17 cellular contexts compared by ENCODE assay signal in genomic region chr3:62872318-62872717, GRCh38. TPM values are rescaled to one million over a fixed set of nuclear protein-coding genes. Genes with fewer than 3 reads are reported as not detected.
DNase-seq lines count a peak whose midpoint lies in the region; ATAC-seq and TF ChIP-seq lines count a peak whose summit lies in the region.
"Had no signal": no experiment of that assay in that cellular context is flagged by ENCODE, and none has a peak within 500 bp of the region (broad histone marks: within the 10 kb centered on the region; RNA-seq: fewer than 3 reads in every experiment).

No MANE protein-coding gene starts in this region.

- H3K27me3 ChIP-seq in cardiac muscle cell (no peaks in the 10 kb centered on the region), dorsolateral prefrontal cortex (peaks cover 0 to 15% (median 0%) of the 10 kb centered on the region in 45 donors), right cardiac atrium (ENCODE audit: control insufficient read depth, insufficient read depth) (no peaks in the 10 kb centered on the region), smooth muscle cell (ENCODE audit: low read depth) (peaks cover 28% of the 10 kb centered on the region), prostate gland (replicated peaks; ENCODE audit: insufficient read depth) (peaks cover 3% of the 10 kb centered on the region)
- H3K27me3 ChIP-seq: BLaER1 had no signal

- 23% methylated on average over 1 of the region's 1 CpG for WGBS in right cardiac atrium
- WGBS in smooth muscle cell (ENCODE audit: low lambda C conversion rate): 14% methylated on average over 1 of the region's 1 CpG
- WGBS in prostate gland: 62% methylated on average over 1 of the region's 1 CpG

- no peaks in the 10 kb centered on the region for H3K36me3 ChIP-seq in cardiac muscle cell
- H3K36me3 ChIP-seq in smooth muscle cell (ENCODE audit: low read depth): no peaks in the 10 kb centered on the region
- no peaks in the 10 kb centered on the region for H3K36me3 ChIP-seq in prostate gland
- H3K36me3 ChIP-seq: BLaER1, SJSA1 had no signal

- in situ Hi-C loops in ACHN (cut with HindIII; ENCODE audit: low pct_ligation_motif_present, low pct_unique_long_range_greater_than_20kb, low sequenced_read_pairs): no loop called here

- H3K27ac ChIP-seq in cardiac muscle cell: peak overlapping the region; percentile 91
- H3K27ac ChIP-seq in dorsolateral prefrontal cortex: no peak overlapping the region
- H3K27ac ChIP-seq in right cardiac atrium (ENCODE audit: low read length): no peak overlapping the region
- H3K27ac ChIP-seq in smooth muscle cell (ENCODE audit: low read depth): no peak overlapping the region
- no peak overlapping the region for H3K27ac ChIP-seq in prostate gland
- H3K27ac ChIP-seq: BLaER1, SJSA1 had no signal

- H3K9ac ChIP-seq in smooth muscle cell (ENCODE audit: low read depth): no peak overlapping the region
- H3K9ac ChIP-seq: BLaER1 had no signal

- no peak for DNase-seq in cardiac muscle cell (ENCODE audit: low read depth in 1 of 2, low spot score in 1 of 2)
- no peak for DNase-seq in Right ventricle myocardium inferior (ENCODE audit: missing footprints)
- no peak for DNase-seq in dorsolateral prefrontal cortex
- no peak for DNase-seq in right cardiac atrium
- no peak for DNase-seq in smooth muscle cell (lab: John Stamatoyannopoulos, UW; ENCODE audit: unreplicated experiment)
- DNase-seq in ACHN: no peak
- no peak for DNase-seq in cortex of kidney (lab: John Stamatoyannopoulos, UW)
- DNase-seq in prostate gland (ENCODE audit: low spot score): no peak
- DNase-seq: Calu3; CD8-positive, alpha-beta T cell; KBM-7; NCI-H1694 treated with DMSO at 0.1 percent for 48 hours; NCI-H510A; NCI-H774 had no signal

- H4K20me1 ChIP-seq in smooth muscle cell (ENCODE audit: low read depth): no peaks in the 10 kb centered on the region
- H4K20me1 ChIP-seq: BLaER1 had no signal

- H3K9me3 ChIP-seq in cardiac muscle cell (ENCODE audit: low read depth) (no peaks in the 10 kb centered on the region), right cardiac atrium (ENCODE audit: control insufficient read depth, low read length) (no peaks in the 10 kb centered on the region), smooth muscle cell (replicated peaks; ENCODE audit: low read depth) (no peaks in the 10 kb centered on the region), prostate gland (no peaks in the 10 kb centered on the region)
- H3K9me3 ChIP-seq: SJSA1 had no signal

- peak overlapping the region; percentile 92 for H3K4me3 ChIP-seq in cardiac muscle cell
- peak overlapping the region in 47 of 59 donors; percentile 3 to 88 (median 77) for H3K4me3 ChIP-seq in dorsolateral prefrontal cortex
- H3K4me3 ChIP-seq in right cardiac atrium (ENCODE audit: low read length): peak overlapping the region; percentile 49
- peak overlapping the region; percentile 9 for H3K4me3 ChIP-seq in smooth muscle cell
- no peak overlapping the region for H3K4me3 ChIP-seq in prostate gland
- H3K4me3 ChIP-seq: BLaER1, SJSA1 had no signal

- peaks cover 29% of the 10 kb centered on the region for H3K4me1 ChIP-seq in cardiac muscle cell (ENCODE audit: low read depth)
- no peaks in the 10 kb centered on the region for H3K4me1 ChIP-seq in right cardiac atrium (ENCODE audit: control insufficient read depth, insufficient read depth, low read length)
- H3K4me1 ChIP-seq in smooth muscle cell (ENCODE audit: low read depth): peaks cover 17% of the 10 kb centered on the region
- H3K4me1 ChIP-seq in prostate gland (replicated peaks): no peaks in the 10 kb centered on the region

- no peak for ATAC-seq in Right ventricle myocardium inferior
- ATAC-seq in right cardiac atrium: no peak
- ATAC-seq: CD8-positive, alpha-beta T cell; HepG2 had no signal

- intact Hi-C loops in Right ventricle myocardium inferior (cut with DNase I) (no loop called here), dorsolateral prefrontal cortex (cut with DNase I) (loop anchor here (5.0 to 10.0 kb wide), 2 partner anchors 205 to 322 kb away; no protein-coding TSS in a partner anchor), right cardiac atrium (cut with DNase I) (loop anchor here in 3 of 4 donors (10.0 kb wide), 3 partner anchors 208 to 322 kb away; no protein-coding TSS in a partner anchor), prostate gland (cut with DNase I) (loop anchor here (10.0 kb wide), 1 partner anchor 208 kb away; no protein-coding TSS in a partner anchor)

- no peaks in the 10 kb centered on the region for H3F3A ChIP-seq in smooth muscle cell (ENCODE audit: low read depth)

- no peaks in the 10 kb centered on the region for H3K79me2 ChIP-seq in smooth muscle cell (ENCODE audit: low read depth)

- no peak for TF ChIP-seq CTCF in cardiac muscle cell (IDR thresholded peaks at IDR 0.05; ENCODE audit: low read depth, low read length)
- TF ChIP-seq CTCF in dorsolateral prefrontal cortex (IDR thresholded peaks at IDR 0.05 in 54 of 56, conservative IDR thresholded peaks at IDR 0.05 in 2 of 56; ENCODE audit: low read depth in 1 of 56, partially characterized antibody in 56 of 56): no peak
- no peak for TF ChIP-seq CTCF in smooth muscle cell (IDR thresholded peaks at IDR 0.05; ENCODE audit: borderline replicate concordance, insufficient read depth, poor library complexity, severe bottlenecking)
- TF ChIP-seq CTCF in prostate gland (IDR thresholded peaks at IDR 0.05): no peak

- no peak overlapping the region for H2AFZ ChIP-seq in smooth muscle cell (ENCODE audit: low read depth)

- H3K4me2 ChIP-seq in smooth muscle cell: peak overlapping the region; percentile 94
- H3K4me2 ChIP-seq: BLaER1 had no signal

- no peak for TF ChIP-seq POLR2A in prostate gland (IDR thresholded peaks at IDR 0.05)

RNA-seq across cellular contexts. Expression of gene CADPS, which starts 2.9 kb away (rescaled TPM):
- total RNA-seq in cardiac muscle cell (57.8 and 63.8 TPM in 2 replicates), Right ventricle myocardium inferior (10.4 TPM), dorsolateral prefrontal cortex (100 to 1,000 TPM; 108 to 402 (median 282) TPM), right cardiac atrium (10 to 100 TPM; 29.4 to 64.2 (median 51.7) TPM), smooth muscle cell (11.2 and 38.4 TPM in 2 replicates), prostate gland (1 to 10 TPM; 4.0 to 7.7 TPM)
- polyA plus RNA-seq in cardiac muscle cell (49.2 and 53.9 TPM in 2 replicates), right cardiac atrium (37.5 TPM), smooth muscle cell (4.4 and 5.1 TPM in 2 replicates)
- total RNA-seq: Calu3; CD8-positive, alpha-beta T cell; HepG2; SJSA1 had no signal
- polyA plus RNA-seq: HepG2 had no signal

Comparison
In these comparisons a context has a peak if more than half of its experiments do, and no peak if none do; other contexts are left out.
1. H3K4me3 ChIP-seq: peak in cardiac muscle cell (single experiment), dorsolateral prefrontal cortex (47 of 59), right cardiac atrium (single experiment) and smooth muscle cell (single experiment); none in prostate gland (0 of 2).